Comparison of ENCODE assay signal across 1 cellular context in the genomic region with DNA sequence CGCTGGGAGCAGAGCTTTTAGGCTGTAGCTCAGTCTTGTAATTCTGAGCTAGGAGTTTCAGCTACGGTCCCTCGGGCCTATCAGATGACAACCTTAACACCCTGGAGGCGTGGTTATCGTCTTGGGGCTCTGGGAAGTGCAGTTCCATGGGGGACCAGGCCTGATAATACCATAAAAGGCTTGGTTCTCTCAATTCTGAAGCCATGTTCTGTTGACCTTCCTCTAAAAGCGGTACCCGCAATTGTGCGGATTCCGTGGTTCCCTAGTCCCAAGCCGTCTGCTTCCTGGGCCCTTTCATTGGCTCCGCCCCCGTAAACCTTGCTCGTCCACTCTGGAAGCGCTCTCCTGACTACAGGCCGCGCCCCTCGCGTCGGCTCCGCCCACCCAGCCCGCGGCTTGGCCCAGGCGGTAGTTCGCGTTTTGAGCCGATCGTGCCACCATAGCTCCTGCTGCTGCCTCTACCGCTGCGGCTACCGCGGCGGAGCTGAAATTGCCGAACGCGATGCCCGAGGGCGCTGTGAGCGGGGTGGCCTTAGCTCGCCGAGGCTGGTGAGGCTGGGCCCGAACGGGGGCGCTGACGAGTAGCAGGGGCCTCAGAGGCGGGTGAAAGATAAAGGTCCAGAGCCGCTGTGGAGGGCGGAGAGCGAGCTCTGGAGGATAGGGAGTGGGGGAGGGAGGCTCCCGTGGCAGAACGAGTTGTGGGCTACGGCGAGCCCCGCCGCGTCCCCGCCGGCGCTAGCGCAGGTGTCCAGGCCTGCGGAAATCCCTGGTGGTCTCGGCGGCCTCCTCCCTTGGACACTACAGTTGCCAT.
TF ChIP-seq lines count a peak whose summit lies in the region.

A gene with protein sequence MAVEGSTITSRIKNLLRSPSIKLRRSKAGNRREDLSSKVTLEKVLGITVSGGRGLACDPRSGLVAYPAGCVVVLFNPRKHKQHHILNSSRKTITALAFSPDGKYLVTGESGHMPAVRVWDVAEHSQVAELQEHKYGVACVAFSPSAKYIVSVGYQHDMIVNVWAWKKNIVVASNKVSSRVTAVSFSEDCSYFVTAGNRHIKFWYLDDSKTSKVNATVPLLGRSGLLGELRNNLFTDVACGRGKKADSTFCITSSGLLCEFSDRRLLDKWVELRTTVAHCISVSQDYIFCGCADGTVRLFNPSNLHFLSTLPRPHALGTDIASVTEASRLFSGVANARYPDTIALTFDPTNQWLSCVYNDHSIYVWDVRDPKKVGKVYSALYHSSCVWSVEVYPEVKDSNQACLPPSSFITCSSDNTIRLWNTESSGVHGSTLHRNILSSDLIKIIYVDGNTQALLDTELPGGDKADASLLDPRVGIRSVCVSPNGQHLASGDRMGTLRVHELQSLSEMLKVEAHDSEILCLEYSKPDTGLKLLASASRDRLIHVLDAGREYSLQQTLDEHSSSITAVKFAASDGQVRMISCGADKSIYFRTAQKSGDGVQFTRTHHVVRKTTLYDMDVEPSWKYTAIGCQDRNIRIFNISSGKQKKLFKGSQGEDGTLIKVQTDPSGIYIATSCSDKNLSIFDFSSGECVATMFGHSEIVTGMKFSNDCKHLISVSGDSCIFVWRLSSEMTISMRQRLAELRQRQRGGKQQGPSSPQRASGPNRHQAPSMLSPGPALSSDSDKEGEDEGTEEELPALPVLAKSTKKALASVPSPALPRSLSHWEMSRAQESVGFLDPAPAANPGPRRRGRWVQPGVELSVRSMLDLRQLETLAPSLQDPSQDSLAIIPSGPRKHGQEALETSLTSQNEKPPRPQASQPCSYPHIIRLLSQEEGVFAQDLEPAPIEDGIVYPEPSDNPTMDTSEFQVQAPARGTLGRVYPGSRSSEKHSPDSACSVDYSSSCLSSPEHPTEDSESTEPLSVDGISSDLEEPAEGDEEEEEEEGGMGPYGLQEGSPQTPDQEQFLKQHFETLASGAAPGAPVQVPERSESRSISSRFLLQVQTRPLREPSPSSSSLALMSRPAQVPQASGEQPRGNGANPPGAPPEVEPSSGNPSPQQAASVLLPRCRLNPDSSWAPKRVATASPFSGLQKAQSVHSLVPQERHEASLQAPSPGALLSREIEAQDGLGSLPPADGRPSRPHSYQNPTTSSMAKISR (N-terminal part only) (plus strand): TSS at position 423 of the 811 bp plus-strand sequence. CDS start 792 bp downstream, outside the sequence.

TF ChIP-seq in HepG2, 621 proteins besides CTCF, POLR2A, EP300 and RAD21 (continued from another document and continues in another):
- TF ChIP-seq JDP2 (CRISPR knock-in tag; IDR thresholded peaks at IDR 0.05; ENCODE audit: borderline replicate concordance) (no peak), HCFC1 (IDR thresholded peaks at IDR 0.05; ENCODE audit: low read depth, low read length) (0 out of 2 replicates have a peak, but pooled peaks have one; percentile 23), RFX5 (IDR thresholded peaks at IDR 0.05; ENCODE audit: low read depth, low read length) (no peak; the same call in 1 of the 2 replicates), ZNF709 (CRISPR knock-in tag; IDR thresholded peaks at IDR 0.05) (peak; percentile 57; the same call in 1 of the 2 replicates), CHCHD3 (CRISPR knock-in tag; IDR thresholded peaks at IDR 0.05) (no peak), SNAPC2 (CRISPR knock-in tag; IDR thresholded peaks at IDR 0.05) (peak; percentile 88; the same call in 1 of the 2 replicates), KLF6 (CRISPR knock-in tag; IDR thresholded peaks at IDR 0.05) (no peak; the same call in 1 of the 2 replicates), YEATS4 (CRISPR knock-in tag; IDR thresholded peaks at IDR 0.05; ENCODE audit: borderline replicate concordance) (peak; percentile 93), ZNF850 (CRISPR knock-in tag; conservative IDR thresholded peaks at IDR 0.05) (no peak), EED (CRISPR knock-in tag; IDR thresholded peaks at IDR 0.05) (no peak), CCDC6 (CRISPR knock-in tag; IDR thresholded peaks at IDR 0.05) (peak; percentile 98), ZFX (CRISPR knock-in tag; IDR thresholded peaks at IDR 0.05; ENCODE audit: low read depth) (peak; percentile 89), PHF21A (CRISPR knock-in tag; IDR thresholded peaks at IDR 0.05) (peak; percentile 95), ATF1 (CRISPR knock-in tag; IDR thresholded peaks at IDR 0.05) (no peak), ZNF510 (CRISPR knock-in tag; IDR thresholded peaks at IDR 0.05; ENCODE audit: low read depth) (no peak; the same call in 1 of the 2 replicates), ZNF382 (CRISPR knock-in tag; IDR thresholded peaks at IDR 0.05; ENCODE audit: borderline replicate concordance) (no peak), SIN3B (IDR thresholded peaks at IDR 0.05; ENCODE audit: low read length) (peak; percentile 54; the same call in 1 of the 2 replicates)
- TF ChIP-seq, protein P1, sequence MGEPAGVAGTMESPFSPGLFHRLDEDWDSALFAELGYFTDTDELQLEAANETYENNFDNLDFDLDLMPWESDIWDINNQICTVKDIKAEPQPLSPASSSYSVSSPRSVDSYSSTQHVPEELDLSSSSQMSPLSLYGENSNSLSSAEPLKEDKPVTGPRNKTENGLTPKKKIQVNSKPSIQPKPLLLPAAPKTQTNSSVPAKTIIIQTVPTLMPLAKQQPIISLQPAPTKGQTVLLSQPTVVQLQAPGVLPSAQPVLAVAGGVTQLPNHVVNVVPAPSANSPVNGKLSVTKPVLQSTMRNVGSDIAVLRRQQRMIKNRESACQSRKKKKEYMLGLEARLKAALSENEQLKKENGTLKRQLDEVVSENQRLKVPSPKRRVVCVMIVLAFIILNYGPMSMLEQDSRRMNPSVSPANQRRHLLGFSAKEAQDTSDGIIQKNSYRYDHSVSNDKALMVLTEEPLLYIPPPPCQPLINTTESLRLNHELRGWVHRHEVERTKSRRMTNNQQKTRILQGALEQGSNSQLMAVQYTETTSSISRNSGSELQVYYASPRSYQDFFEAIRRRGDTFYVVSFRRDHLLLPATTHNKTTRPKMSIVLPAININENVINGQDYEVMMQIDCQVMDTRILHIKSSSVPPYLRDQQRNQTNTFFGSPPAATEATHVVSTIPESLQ (CRISPR knock-in tag; conservative IDR thresholded peaks at IDR 0.05), result no peak
- TF ChIP-seq, protein P2, sequence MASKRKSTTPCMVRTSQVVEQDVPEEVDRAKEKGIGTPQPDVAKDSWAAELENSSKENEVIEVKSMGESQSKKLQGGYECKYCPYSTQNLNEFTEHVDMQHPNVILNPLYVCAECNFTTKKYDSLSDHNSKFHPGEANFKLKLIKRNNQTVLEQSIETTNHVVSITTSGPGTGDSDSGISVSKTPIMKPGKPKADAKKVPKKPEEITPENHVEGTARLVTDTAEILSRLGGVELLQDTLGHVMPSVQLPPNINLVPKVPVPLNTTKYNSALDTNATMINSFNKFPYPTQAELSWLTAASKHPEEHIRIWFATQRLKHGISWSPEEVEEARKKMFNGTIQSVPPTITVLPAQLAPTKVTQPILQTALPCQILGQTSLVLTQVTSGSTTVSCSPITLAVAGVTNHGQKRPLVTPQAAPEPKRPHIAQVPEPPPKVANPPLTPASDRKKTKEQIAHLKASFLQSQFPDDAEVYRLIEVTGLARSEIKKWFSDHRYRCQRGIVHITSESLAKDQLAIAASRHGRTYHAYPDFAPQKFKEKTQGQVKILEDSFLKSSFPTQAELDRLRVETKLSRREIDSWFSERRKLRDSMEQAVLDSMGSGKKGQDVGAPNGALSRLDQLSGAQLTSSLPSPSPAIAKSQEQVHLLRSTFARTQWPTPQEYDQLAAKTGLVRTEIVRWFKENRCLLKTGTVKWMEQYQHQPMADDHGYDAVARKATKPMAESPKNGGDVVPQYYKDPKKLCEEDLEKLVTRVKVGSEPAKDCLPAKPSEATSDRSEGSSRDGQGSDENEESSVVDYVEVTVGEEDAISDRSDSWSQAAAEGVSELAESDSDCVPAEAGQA (IDR thresholded peaks at IDR 0.05; ENCODE audit: low read depth), result peak; percentile 83
- TF ChIP-seq, protein P2 (CRISPR knock-in tag; IDR thresholded peaks at IDR 0.05; ENCODE audit: borderline replicate concordance), result no peak
- TF ChIP-seq, protein P3, sequence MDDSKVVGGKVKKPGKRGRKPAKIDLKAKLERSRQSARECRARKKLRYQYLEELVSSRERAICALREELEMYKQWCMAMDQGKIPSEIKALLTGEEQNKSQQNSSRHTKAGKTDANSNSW (CRISPR knock-in tag; IDR thresholded peaks at IDR 0.05; ENCODE audit: borderline replicate concordance), result no peak
- TF ChIP-seq, protein P4, sequence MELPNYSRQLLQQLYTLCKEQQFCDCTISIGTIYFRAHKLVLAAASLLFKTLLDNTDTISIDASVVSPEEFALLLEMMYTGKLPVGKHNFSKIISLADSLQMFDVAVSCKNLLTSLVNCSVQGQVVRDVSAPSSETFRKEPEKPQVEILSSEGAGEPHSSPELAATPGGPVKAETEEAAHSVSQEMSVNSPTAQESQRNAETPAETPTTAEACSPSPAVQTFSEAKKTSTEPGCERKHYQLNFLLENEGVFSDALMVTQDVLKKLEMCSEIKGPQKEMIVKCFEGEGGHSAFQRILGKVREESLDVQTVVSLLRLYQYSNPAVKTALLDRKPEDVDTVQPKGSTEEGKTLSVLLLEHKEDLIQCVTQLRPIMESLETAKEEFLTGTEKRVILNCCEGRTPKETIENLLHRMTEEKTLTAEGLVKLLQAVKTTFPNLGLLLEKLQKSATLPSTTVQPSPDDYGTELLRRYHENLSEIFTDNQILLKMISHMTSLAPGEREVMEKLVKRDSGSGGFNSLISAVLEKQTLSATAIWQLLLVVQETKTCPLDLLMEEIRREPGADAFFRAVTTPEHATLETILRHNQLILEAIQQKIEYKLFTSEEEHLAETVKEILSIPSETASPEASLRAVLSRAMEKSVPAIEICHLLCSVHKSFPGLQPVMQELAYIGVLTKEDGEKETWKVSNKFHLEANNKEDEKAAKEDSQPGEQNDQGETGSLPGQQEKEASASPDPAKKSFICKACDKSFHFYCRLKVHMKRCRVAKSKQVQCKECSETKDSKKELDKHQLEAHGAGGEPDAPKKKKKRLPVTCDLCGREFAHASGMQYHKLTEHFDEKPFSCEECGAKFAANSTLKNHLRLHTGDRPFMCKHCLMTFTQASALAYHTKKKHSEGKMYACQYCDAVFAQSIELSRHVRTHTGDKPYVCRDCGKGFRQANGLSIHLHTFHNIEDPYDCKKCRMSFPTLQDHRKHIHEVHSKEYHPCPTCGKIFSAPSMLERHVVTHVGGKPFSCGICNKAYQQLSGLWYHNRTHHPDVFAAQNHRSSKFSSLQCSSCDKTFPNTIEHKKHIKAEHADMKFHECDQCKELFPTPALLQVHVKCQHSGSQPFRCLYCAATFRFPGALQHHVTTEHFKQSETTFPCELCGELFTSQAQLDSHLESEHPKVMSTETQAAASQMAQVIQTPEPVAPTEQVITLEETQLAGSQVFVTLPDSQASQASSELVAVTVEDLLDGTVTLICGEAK (IDR thresholded peaks at IDR 0.05), result no peak
- TF ChIP-seq, protein P4 (CRISPR knock-in tag; IDR thresholded peaks at IDR 0.05), result peak; percentile 85; the same call in 1 of the 2 replicates
